In the genomic region with DNA sequence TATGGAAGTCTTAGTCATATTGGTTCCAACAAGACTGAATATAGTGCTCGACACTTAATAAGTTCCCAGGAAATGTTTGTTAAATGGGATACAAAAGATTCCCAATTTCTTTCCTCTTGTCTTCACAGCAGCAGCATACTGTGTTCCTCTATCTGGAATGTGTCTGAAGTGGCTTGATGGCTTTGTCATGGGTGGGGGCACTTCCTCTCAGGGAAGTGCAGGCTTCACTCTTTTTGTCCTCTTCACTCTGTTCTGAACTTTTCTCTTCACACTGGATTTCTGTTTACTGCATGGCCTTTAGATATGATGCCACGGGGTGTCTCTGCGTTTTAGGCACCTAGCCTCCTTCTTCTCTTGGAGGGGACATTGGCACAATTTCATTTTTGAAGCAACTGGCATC, we compare ENCODE assay signal across 1 cellular context.
TF ChIP-seq lines count a peak whose summit lies in the region.

No MANE protein-coding gene starts in this region.

TF ChIP-seq in GM23338, 12 proteins besides CTCF, POLR2A, EP300 and RAD21 (continued from another document):
- TF ChIP-seq, protein P1, sequence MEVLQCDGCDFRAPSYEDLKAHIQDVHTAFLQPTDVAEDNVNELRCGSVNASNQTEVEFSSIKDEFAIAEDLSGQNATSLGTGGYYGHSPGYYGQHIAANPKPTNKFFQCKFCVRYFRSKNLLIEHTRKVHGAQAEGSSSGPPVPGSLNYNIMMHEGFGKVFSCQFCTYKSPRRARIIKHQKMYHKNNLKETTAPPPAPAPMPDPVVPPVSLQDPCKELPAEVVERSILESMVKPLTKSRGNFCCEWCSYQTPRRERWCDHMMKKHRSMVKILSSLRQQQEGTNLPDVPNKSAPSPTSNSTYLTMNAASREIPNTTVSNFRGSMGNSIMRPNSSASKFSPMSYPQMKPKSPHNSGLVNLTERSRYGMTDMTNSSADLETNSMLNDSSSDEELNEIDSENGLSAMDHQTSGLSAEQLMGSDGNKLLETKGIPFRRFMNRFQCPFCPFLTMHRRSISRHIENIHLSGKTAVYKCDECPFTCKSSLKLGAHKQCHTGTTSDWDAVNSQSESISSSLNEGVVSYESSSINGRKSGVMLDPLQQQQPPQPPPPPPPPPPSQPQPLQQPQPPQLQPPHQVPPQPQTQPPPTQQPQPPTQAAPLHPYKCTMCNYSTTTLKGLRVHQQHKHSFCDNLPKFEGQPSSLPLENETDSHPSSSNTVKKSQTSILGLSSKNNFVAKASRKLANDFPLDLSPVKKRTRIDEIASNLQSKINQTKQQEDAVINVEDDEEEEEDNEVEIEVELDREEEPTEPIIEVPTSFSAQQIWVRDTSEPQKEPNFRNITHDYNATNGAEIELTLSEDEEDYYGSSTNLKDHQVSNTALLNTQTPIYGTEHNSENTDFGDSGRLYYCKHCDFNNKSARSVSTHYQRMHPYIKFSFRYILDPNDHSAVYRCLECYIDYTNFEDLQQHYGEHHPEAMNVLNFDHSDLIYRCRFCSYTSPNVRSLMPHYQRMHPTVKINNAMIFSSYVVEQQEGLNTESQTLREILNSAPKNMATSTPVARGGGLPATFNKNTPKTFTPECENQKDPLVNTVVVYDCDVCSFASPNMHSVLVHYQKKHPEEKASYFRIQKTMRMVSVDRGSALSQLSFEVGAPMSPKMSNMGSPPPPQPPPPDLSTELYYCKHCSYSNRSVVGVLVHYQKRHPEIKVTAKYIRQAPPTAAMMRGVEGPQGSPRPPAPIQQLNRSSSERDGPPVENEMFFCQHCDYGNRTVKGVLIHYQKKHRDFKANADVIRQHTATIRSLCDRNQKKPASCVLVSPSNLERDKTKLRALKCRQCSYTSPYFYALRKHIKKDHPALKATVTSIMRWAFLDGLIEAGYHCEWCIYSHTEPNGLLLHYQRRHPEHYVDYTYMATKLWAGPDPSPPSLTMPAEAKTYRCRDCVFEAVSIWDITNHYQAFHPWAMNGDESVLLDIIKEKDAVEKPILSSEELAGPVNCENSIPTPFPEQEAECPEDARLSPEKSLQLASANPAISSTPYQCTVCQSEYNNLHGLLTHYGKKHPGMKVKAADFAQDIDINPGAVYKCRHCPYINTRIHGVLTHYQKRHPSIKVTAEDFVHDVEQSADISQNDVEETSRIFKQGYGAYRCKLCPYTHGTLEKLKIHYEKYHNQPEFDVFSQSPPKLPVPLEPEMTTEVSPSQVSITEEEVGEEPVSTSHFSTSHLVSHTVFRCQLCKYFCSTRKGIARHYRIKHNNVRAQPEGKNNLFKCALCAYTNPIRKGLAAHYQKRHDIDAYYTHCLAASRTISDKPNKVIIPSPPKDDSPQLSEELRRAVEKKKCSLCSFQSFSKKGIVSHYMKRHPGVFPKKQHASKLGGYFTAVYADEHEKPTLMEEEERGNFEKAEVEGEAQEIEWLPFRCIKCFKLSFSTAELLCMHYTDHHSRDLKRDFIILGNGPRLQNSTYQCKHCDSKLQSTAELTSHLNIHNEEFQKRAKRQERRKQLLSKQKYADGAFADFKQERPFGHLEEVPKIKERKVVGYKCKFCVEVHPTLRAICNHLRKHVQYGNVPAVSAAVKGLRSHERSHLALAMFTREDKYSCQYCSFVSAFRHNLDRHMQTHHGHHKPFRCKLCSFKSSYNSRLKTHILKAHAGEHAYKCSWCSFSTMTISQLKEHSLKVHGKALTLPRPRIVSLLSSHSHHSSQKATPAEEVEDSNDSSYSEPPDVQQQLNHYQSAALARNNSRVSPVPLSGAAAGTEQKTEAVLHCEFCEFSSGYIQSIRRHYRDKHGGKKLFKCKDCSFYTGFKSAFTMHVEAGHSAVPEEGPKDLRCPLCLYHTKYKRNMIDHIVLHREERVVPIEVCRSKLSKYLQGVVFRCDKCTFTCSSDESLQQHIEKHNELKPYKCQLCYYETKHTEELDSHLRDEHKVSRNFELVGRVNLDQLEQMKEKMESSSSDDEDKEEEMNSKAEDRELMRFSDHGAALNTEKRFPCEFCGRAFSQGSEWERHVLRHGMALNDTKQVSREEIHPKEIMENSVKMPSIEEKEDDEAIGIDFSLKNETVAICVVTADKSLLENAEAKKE (CRISPR knock-in tag; IDR thresholded peaks at IDR 0.05) = no peak
- TF ChIP-seq ZNF331 (CRISPR knock-in tag; IDR thresholded peaks at IDR 0.05; ENCODE audit: low read depth) (no peak), EZH2 (IDR thresholded peaks at IDR 0.05; ENCODE audit: low read depth, unreplicated experiment) (no peak), NANOG (IDR thresholded peaks at IDR 0.05; ENCODE audit: borderline replicate concordance) (no peak), CREB1 (CRISPR knock-in tag; IDR thresholded peaks at IDR 0.05; ENCODE audit: low read depth) (no peak), POLR2AphosphoS5 (IDR thresholded peaks at IDR 0.05; ENCODE audit: low read depth) (no peak), STAT1 (IDR thresholded peaks at IDR 0.05; ENCODE audit: unreplicated experiment) (no peak)
- TF ChIP-seq, protein P2, sequence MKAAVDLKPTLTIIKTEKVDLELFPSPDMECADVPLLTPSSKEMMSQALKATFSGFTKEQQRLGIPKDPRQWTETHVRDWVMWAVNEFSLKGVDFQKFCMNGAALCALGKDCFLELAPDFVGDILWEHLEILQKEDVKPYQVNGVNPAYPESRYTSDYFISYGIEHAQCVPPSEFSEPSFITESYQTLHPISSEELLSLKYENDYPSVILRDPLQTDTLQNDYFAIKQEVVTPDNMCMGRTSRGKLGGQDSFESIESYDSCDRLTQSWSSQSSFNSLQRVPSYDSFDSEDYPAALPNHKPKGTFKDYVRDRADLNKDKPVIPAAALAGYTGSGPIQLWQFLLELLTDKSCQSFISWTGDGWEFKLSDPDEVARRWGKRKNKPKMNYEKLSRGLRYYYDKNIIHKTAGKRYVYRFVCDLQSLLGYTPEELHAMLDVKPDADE (IDR thresholded peaks at IDR 0.05) = no peak
- TF ChIP-seq, protein P3, sequence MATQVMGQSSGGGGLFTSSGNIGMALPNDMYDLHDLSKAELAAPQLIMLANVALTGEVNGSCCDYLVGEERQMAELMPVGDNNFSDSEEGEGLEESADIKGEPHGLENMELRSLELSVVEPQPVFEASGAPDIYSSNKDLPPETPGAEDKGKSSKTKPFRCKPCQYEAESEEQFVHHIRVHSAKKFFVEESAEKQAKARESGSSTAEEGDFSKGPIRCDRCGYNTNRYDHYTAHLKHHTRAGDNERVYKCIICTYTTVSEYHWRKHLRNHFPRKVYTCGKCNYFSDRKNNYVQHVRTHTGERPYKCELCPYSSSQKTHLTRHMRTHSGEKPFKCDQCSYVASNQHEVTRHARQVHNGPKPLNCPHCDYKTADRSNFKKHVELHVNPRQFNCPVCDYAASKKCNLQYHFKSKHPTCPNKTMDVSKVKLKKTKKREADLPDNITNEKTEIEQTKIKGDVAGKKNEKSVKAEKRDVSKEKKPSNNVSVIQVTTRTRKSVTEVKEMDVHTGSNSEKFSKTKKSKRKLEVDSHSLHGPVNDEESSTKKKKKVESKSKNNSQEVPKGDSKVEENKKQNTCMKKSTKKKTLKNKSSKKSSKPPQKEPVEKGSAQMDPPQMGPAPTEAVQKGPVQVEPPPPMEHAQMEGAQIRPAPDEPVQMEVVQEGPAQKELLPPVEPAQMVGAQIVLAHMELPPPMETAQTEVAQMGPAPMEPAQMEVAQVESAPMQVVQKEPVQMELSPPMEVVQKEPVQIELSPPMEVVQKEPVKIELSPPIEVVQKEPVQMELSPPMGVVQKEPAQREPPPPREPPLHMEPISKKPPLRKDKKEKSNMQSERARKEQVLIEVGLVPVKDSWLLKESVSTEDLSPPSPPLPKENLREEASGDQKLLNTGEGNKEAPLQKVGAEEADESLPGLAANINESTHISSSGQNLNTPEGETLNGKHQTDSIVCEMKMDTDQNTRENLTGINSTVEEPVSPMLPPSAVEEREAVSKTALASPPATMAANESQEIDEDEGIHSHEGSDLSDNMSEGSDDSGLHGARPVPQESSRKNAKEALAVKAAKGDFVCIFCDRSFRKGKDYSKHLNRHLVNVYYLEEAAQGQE (IDR thresholded peaks at IDR 0.05; ENCODE audit: unreplicated experiment) = no peak
